In genomic region chr7:140517546-140518369, GRCh38 we compare ENCODE assay signal across 8 cellular contexts. TPM values are rescaled to one million over a fixed set of nuclear protein-coding genes. Genes with fewer than 3 reads are reported as not detected.
A peak's percentile ranks its signal among the peaks of the same experiment; 100 is the strongest.
DNase-seq lines count a peak whose midpoint lies in the region; ATAC-seq and TF ChIP-seq lines count a peak whose summit lies in the region.

No MANE protein-coding gene starts in this region.

- H3K4me3 ChIP-seq in AG10803 (ENCODE audit: low read length), result no peak overlapping the region; the same call in 1 of the 2 replicates
- H3K4me3 ChIP-seq in right atrium auricular region, result no peak overlapping the region

- no peaks in the 10 kb centered on the region for H3K27me3 ChIP-seq in right atrium auricular region

- TF ChIP-seq CTCF in AG10803 (conservative IDR thresholded peaks at IDR 0.05; ENCODE audit: low read length), result peak; percentile 96
- TF ChIP-seq CTCF in right atrium auricular region (IDR thresholded peaks at IDR 0.05), result peak; percentile 81 to 89

- no peaks in the 10 kb centered on the region for H3K36me3 Mint-ChIP-seq in T-cell

- H3K4me3 Mint-ChIP-seq in T-cell, result no peak overlapping the region

- H3K27me3 Mint-ChIP-seq in T-cell, result peaks cover 6 to 12% of the 10 kb centered on the region in 2 donors

- CTCF ChIA-PET in T-cell (lab: Charles Lee), result interaction anchor here (0.5 to 1.2 kb wide), 7 partner anchors 21 to 875 kb away, joined by 3 to 4 read pairs (median 3); no protein-coding TSS in a partner anchor

- H3K4me1 ChIP-seq in right atrium auricular region, result peaks cover 0 to 17% of the 10 kb centered on the region in 2 donors

- peak; percentile 48 to 69 (median 53) for ATAC-seq in T-cell (replicated peaks in 1 of 4)
- ATAC-seq in GM21576 (IDR thresholded peaks at IDR 0.05; ENCODE audit: unreplicated experiment), result no peak

- H3K9me3 Mint-ChIP-seq in T-cell, result no peaks in the 10 kb centered on the region

- POLR2A ChIA-PET in T-cell (lab: Charles Lee), result no interaction called here

- H3K27ac Mint-ChIP-seq in T-cell, result no peak overlapping the region

- H3K4me1 Mint-ChIP-seq in T-cell, result peaks cover 4 to 5% (median 4%) of the 10 kb centered on the region in 3 donors

- peaks cover 18% of the 10 kb centered on the region for H3K36me3 ChIP-seq in right atrium auricular region

- H3K9me3 ChIP-seq in right atrium auricular region, result no peaks in the 10 kb centered on the region

- peak; percentile 90 for DNase-seq in AG10803 (ENCODE audit: low read depth)
- peak; percentile 67 for DNase-seq in GM19240 (ENCODE audit: insufficient read length, low spot score)
- DNase-seq in NCI-H187 (lab: John Stamatoyannopoulos, UW), result peak; percentile 80 to 81
- peak; percentile 12 to 72 (median 42) for DNase-seq in T-cell
- peak; percentile 70 for DNase-seq in amniotic stem cell (lab: John Stamatoyannopoulos, UW)
- peak; percentile 94 for DNase-seq in right atrium auricular region (ENCODE audit: low spot score)
- peak; percentile 86 for DNase-seq in retina

- peak overlapping the region; percentile 16 to 69 for H3K27ac ChIP-seq in right atrium auricular region

RNA-seq across cellular contexts. Expression of gene MKRN1, which starts 38.5 kb away (rescaled TPM):
- 100 to 1,000 TPM; 108 to 146 (median 137) TPM for total RNA-seq in T-cell
- 10 to 100 TPM; 65.9 to 67.2 TPM for total RNA-seq in right atrium auricular region

Comparison
In these comparisons a context has a peak if more than half of its experiments do, and no peak if none do; other contexts are left out.
1. DNase-seq: peak in every context shown above with its lines; median percentile 94 in right atrium auricular region; 90 in AG10803; 86 in retina; 80 in NCI-H187; 70 in amniotic stem cell; 67 in GM19240; 42 in T-cell.